Comparison of ENCODE assay signal across 11 cellular contexts in the genomic region with DNA sequence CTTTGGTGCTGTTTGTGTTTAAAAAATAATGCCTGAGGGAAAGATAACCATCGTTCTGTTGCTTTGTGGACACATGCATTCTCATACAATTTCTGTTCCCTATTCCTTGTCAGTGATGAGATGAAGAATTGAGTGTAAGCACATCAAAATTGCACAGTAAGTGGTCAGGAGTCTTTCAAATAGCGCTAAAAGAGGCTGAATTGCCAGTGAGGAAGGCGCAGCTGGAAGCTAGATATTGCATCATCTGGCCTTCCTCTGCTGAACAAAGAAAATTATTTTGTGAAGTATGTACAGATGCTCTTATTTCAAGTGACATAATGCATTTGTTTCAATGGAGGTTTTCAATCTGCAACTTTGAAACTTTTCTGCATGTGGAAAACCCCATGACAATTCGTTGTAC.
DNase-seq lines count a peak whose midpoint lies in the region; ATAC-seq and TF ChIP-seq lines count a peak whose summit lies in the region.
"Had no signal": no experiment of that assay in that cellular context is flagged by ENCODE, and none has a peak within 500 bp of the region (broad histone marks: within the 10 kb centered on the region; RNA-seq: fewer than 3 reads in every experiment).

No MANE protein-coding gene starts in this region.

- no peak for ATAC-seq in HG02970 (IDR thresholded peaks at IDR 0.05; ENCODE audit: low FRiP score, unreplicated experiment)
- no peak for ATAC-seq in GM21360 (IDR thresholded peaks at IDR 0.05; ENCODE audit: unreplicated experiment)

- TF ChIP-seq CTCF in osteocyte (IDR thresholded peaks at IDR 0.05) (no peak), BE2C (IDR thresholded peaks at IDR 0.05; ENCODE audit: low read depth, low read length) (no peak)

- H3K4me1 Mint-ChIP-seq in osteocyte (ENCODE audit: unreplicated experiment): peaks cover 46% of the 10 kb centered on the region

- H3K36me3 ChIP-seq in BE2C: no peaks in the 10 kb centered on the region

- H3K4me1 ChIP-seq in BE2C: no peaks in the 10 kb centered on the region

- no peak overlapping the region for H3K4me3 Mint-ChIP-seq in osteocyte (ENCODE audit: unreplicated experiment)
- H3K4me3 Mint-ChIP-seq: activated naive CD4-positive, alpha-beta T cell treated with anti-CD3 and anti-CD28 coated beads, Interleukin-2, amount 50 U/mL, for 24 hours had no signal

- peak; percentile 57 for DNase-seq in GM03348 (ENCODE audit: low spot score)
- DNase-seq in NCI-H510A treated with DMSO at 0.1 percent for 48 hours (lab: John Stamatoyannopoulos, UW): peak; percentile 90
- peak; percentile 74 for DNase-seq in fibroblast of gingiva (ENCODE audit: low read depth)
- DNase-seq in osteocyte (ENCODE audit: extremely low spot score, unreplicated experiment): no peak
- DNase-seq in BE2C: no peak
- DNase-seq in NCI-H2171 (lab: John Stamatoyannopoulos, UW): no peak
- DNase-seq: small intestine, T1000 had no signal

- H3K9me3 Mint-ChIP-seq in osteocyte (ENCODE audit: unreplicated experiment): no peaks in the 10 kb centered on the region
- H3K9me3 Mint-ChIP-seq: activated naive CD4-positive, alpha-beta T cell treated with anti-CD3 and anti-CD28 coated beads, Interleukin-2, amount 50 U/mL, for 24 hours had no signal

- H3K27me3 ChIP-seq in BE2C: no peaks in the 10 kb centered on the region

- H3K36me3 Mint-ChIP-seq in osteocyte (ENCODE audit: unreplicated experiment): no peaks in the 10 kb centered on the region
- H3K36me3 Mint-ChIP-seq: activated naive CD4-positive, alpha-beta T cell treated with anti-CD3 and anti-CD28 coated beads, Interleukin-2, amount 50 U/mL, for 24 hours had no signal

- peak overlapping the region; percentile 83 for H3K27ac Mint-ChIP-seq in osteocyte (ENCODE audit: unreplicated experiment)
- H3K27ac Mint-ChIP-seq: activated naive CD4-positive, alpha-beta T cell treated with anti-CD3 and anti-CD28 coated beads, Interleukin-2, amount 50 U/mL, for 24 hours had no signal

- no peak overlapping the region for H3K4me3 ChIP-seq in BE2C (ENCODE audit: low read depth, low read length)

- no peaks in the 10 kb centered on the region for H3K9me3 ChIP-seq in BE2C

- H3K27me3 Mint-ChIP-seq in osteocyte (ENCODE audit: unreplicated experiment): no peaks in the 10 kb centered on the region
- H3K27me3 Mint-ChIP-seq: activated naive CD4-positive, alpha-beta T cell treated with anti-CD3 and anti-CD28 coated beads, Interleukin-2, amount 50 U/mL, for 24 hours had no signal

Comparison
In these comparisons a context has a peak if more than half of its experiments do, and no peak if none do; other contexts are left out.
1. DNase-seq: peak in GM03348 (single experiment), NCI-H510A treated with DMSO at 0.1 percent for 48 hours (single experiment) and fibroblast of gingiva (single experiment); none in osteocyte (single experiment), BE2C (single experiment) and NCI-H2171 (single experiment).